In the genomic region with DNA sequence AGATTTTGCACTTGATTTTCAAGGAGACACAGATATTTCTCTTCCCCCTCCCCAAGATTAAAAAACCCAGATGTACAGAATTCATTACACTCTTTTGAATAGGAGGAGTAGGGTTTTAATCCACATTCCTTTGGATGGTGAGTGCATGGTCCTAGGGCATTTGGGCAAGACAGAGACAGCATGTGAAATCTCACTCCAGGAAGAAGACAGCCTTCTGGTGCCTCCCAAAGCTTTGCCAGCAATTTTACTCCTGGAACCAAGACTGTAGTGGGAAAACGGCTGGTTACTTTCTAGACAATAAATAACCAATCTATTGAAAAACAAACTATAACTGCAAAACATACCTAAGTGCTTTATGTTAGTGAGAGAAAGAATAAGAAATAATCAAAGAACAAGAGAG, we compare ENCODE assay signal across 14 cellular contexts. TPM values are rescaled to one million over a fixed set of nuclear protein-coding genes. Genes with fewer than 3 reads are reported as not detected.
DNase-seq lines count a peak whose midpoint lies in the region; ATAC-seq and TF ChIP-seq lines count a peak whose summit lies in the region.
"Had no signal": no experiment of that assay in that cellular context is flagged by ENCODE, and none has a peak within 500 bp of the region (broad histone marks: within the 10 kb centered on the region; RNA-seq: fewer than 3 reads in every experiment).

No MANE protein-coding gene starts in this region.

- no peak for TF ChIP-seq CTCF in nephron (IDR thresholded peaks at IDR 0.05; ENCODE audit: unreplicated experiment in 3 of 3)

- ATAC-seq in stimulated activated effector memory CD8-positive, alpha-beta T cell treated with anti-CD3 and anti-CD28 coated beads, Interleukin-12 subunit alpha, Interleukin-12 subunit beta, amount 100 ng/mL, for 72 hours = no peak
- ATAC-seq in stimulated activated memory B cell treated with anti-CD40 and anti-IgM and Interleukin-4, amounts not matched to agents 10 μg/mL and 1 μg/mL and 100 μg/mL, for 72 hours = no peak

- DNase-seq in G401 (ENCODE audit: low spot score) (peak; percentile 80), cerebellar cortex (ENCODE audit: low spot score) (peak; percentile 75), NCI-H82 (lab: John Stamatoyannopoulos, UW) (no peak)
- DNase-seq in stimulated activated effector memory CD8-positive, alpha-beta T cell treated with anti-CD3 and anti-CD28 coated beads, Interleukin-12 subunit alpha, Interleukin-12 subunit beta, amount 100 ng/mL, for 72 hours (ENCODE audit: low spot score in 2 of 2) = no peak
- no peak for DNase-seq in stimulated activated CD4-positive, alpha-beta T cell treated with anti-CD3 and anti-CD28 coated beads, Interleukin-2, amount 100 ng/mL, for 48 hours
- DNase-seq: 8988T; CD4-positive, alpha-beta memory T cell; DMS153; DMS79; GF-D8; H9 had no signal

- H3K27me3 Mint-ChIP-seq in nephron (ENCODE audit: low read depth) = no peaks in the 10 kb centered on the region
- no peaks in the 10 kb centered on the region for H3K27me3 Mint-ChIP-seq in stimulated activated memory B cell treated with anti-CD40 and anti-IgM and Interleukin-4, amounts not matched to agents 10 μg/mL and 1 μg/mL and 100 μg/mL, for 72 hours
- H3K27me3 Mint-ChIP-seq: CD4-positive, alpha-beta memory T cell had no signal

- no peaks in the 10 kb centered on the region for H3K9me3 Mint-ChIP-seq in nephron
- H3K9me3 Mint-ChIP-seq in stimulated activated effector memory CD8-positive, alpha-beta T cell treated with anti-CD3 and anti-CD28 coated beads, Interleukin-12 subunit alpha, Interleukin-12 subunit beta, amount 100 ng/mL, for 72 hours = no peaks in the 10 kb centered on the region
- no peaks in the 10 kb centered on the region for H3K9me3 Mint-ChIP-seq in stimulated activated memory B cell treated with anti-CD40 and anti-IgM and Interleukin-4, amounts not matched to agents 10 μg/mL and 1 μg/mL and 100 μg/mL, for 72 hours
- H3K9me3 Mint-ChIP-seq: CD14-positive monocyte; CD4-positive, alpha-beta memory T cell; H9 had no signal

- H3K27ac Mint-ChIP-seq in nephron = peak overlapping the region in 2 of 3 experiments; percentile 45 to 60
- peak overlapping the region; percentile 18 for H3K27ac Mint-ChIP-seq in stimulated activated effector memory CD8-positive, alpha-beta T cell treated with anti-CD3 and anti-CD28 coated beads, Interleukin-12 subunit alpha, Interleukin-12 subunit beta, amount 100 ng/mL, for 72 hours
- H3K27ac Mint-ChIP-seq in stimulated activated memory B cell treated with anti-CD40 and anti-IgM and Interleukin-4, amounts not matched to agents 10 μg/mL and 1 μg/mL and 100 μg/mL, for 72 hours = no peak overlapping the region
- H3K27ac Mint-ChIP-seq: CD4-positive, alpha-beta memory T cell; H9 had no signal

- in situ Hi-C loops in G401 (cut with HindIII; ENCODE audit: low sequenced_read_pairs) = no loop called here

- H3K4me3 Mint-ChIP-seq in nephron = no peak overlapping the region
- H3K4me3 Mint-ChIP-seq in stimulated activated effector memory CD8-positive, alpha-beta T cell treated with anti-CD3 and anti-CD28 coated beads, Interleukin-12 subunit alpha, Interleukin-12 subunit beta, amount 100 ng/mL, for 72 hours = no peak overlapping the region
- no peak overlapping the region for H3K4me3 Mint-ChIP-seq in stimulated activated memory B cell treated with anti-CD40 and anti-IgM and Interleukin-4, amounts not matched to agents 10 μg/mL and 1 μg/mL and 100 μg/mL, for 72 hours
- H3K4me3 Mint-ChIP-seq: CD14-positive monocyte; CD4-positive, alpha-beta memory T cell; H9 had no signal

- no peaks in the 10 kb centered on the region for H3K36me3 Mint-ChIP-seq in nephron (ENCODE audit: low read depth)
- peaks cover 7% of the 10 kb centered on the region for H3K36me3 Mint-ChIP-seq in stimulated activated effector memory CD8-positive, alpha-beta T cell treated with anti-CD3 and anti-CD28 coated beads, Interleukin-12 subunit alpha, Interleukin-12 subunit beta, amount 100 ng/mL, for 72 hours
- peaks cover 13% of the 10 kb centered on the region for H3K36me3 Mint-ChIP-seq in stimulated activated memory B cell treated with anti-CD40 and anti-IgM and Interleukin-4, amounts not matched to agents 10 μg/mL and 1 μg/mL and 100 μg/mL, for 72 hours
- H3K36me3 Mint-ChIP-seq: CD4-positive, alpha-beta memory T cell had no signal

- peaks cover 61% of the 10 kb centered on the region for H3K4me1 Mint-ChIP-seq in nephron
- peaks cover 9% of the 10 kb centered on the region for H3K4me1 Mint-ChIP-seq in stimulated activated effector memory CD8-positive, alpha-beta T cell treated with anti-CD3 and anti-CD28 coated beads, Interleukin-12 subunit alpha, Interleukin-12 subunit beta, amount 100 ng/mL, for 72 hours
- H3K4me1 Mint-ChIP-seq in stimulated activated memory B cell treated with anti-CD40 and anti-IgM and Interleukin-4, amounts not matched to agents 10 μg/mL and 1 μg/mL and 100 μg/mL, for 72 hours = peaks cover 7% of the 10 kb centered on the region

RNA-seq across cellular contexts. Expression of gene TEX2, which starts 15.2 kb away (rescaled TPM):
- total RNA-seq in G401 (2014; rRNA removed; shearing (Covaris generic)) = 7.4 and 22.7 TPM in 2 replicates

Comparison
In these comparisons a context has a peak if more than half of its experiments do, and no peak if none do; other contexts are left out.
1. DNase-seq: peak in G401 (single experiment) and cerebellar cortex (single experiment); none in stimulated activated effector memory CD8-positive, alpha-beta T cell treated with anti-CD3 and anti-CD28 coated beads, Interleukin-12 subunit alpha, Interleukin-12 subunit beta, amount 100 ng/mL, for 72 hours (0 of 2), NCI-H82 (single experiment) and stimulated activated CD4-positive, alpha-beta T cell treated with anti-CD3 and anti-CD28 coated beads, Interleukin-2, amount 100 ng/mL, for 48 hours (0 of 2).